ENCODE assay signal across 8 cellular contexts in the genomic region with DNA sequence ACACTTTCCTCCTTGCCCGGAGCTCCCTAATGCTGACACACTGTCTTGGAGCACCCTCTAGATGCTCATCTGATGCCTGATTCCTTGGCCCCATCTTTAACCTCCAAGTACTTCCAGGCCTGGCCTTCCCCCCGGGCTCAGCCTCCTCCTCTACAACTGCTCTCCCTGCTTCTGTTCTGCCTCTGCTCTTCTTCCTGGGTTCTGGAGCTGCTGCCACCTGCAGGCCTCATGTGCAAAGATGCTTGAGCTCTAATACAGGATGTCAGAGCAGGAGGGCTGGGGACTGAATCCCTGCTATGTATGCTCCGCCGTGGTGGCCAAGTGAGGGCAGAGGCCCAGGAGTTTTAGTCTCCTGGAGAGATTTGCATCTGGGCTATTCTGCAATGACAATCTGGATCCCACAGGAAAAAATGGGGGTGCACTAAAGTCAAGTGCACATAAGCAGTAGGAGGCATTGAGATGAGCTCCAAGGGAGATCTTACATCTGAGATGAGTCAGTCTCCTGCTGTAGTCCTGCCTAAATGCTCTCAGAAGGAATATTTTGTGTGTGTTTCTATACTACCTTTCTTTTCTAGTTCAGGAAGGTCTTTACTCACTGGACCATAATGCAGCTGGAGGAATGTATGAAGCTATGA.
DNase-seq lines count a peak whose midpoint lies in the region; ATAC-seq, FAIRE-seq and TF ChIP-seq lines count a peak whose summit lies in the region.

No MANE protein-coding gene starts in this region.

- no peaks in the 10 kb centered on the region for H3K36me3 ChIP-seq in astrocyte (ENCODE audit: insufficient read depth, low read length)
- H3K36me3 ChIP-seq in small intestine (ENCODE audit: control insufficient read depth in 2 of 2, insufficient read depth in 2 of 2, low read length in 2 of 2): no peaks in the 10 kb centered on the region

- peak overlapping the region; percentile 2 for H3K27ac Mint-ChIP-seq in astrocyte (ENCODE audit: unreplicated experiment)

- H3K9me3 Mint-ChIP-seq in astrocyte (ENCODE audit: unreplicated experiment): peaks cover 6% of the 10 kb centered on the region

- no peaks in the 10 kb centered on the region for H3K9me3 ChIP-seq in astrocyte (ENCODE audit: insufficient read depth, low read depth, low read length)
- H3K9me3 ChIP-seq in small intestine (ENCODE audit: control insufficient read depth, low read depth): no peaks in the 10 kb centered on the region

- H3K4me3 ChIP-seq in astrocyte (ENCODE audit: insufficient read depth, low read depth, low read length) (no peak overlapping the region), small intestine (ENCODE audit: low read depth in 1 of 2, low read length in 2 of 2) (no peak overlapping the region)

- H3K4me3 Mint-ChIP-seq in astrocyte (ENCODE audit: unreplicated experiment): no peak overlapping the region

- H3K9ac ChIP-seq in astrocyte (ENCODE audit: low read length): no peak overlapping the region

- H3K79me2 ChIP-seq in astrocyte (ENCODE audit: insufficient read depth, low read length): no peaks in the 10 kb centered on the region

- peaks cover 5% of the 10 kb centered on the region for H3K4me1 Mint-ChIP-seq in astrocyte (ENCODE audit: low read depth, unreplicated experiment)

- WGBS in small intestine, 3 donors: 31 to 38% (median 36%) methylated on average over 4 of the region's 4 CpGs

- no peak for FAIRE-seq in RCC 7860 (lab: Jason Lieb, UNC)
- no peak for FAIRE-seq in astrocyte (lab: Jason Lieb, UNC)
- FAIRE-seq in small intestine (lab: Jason Lieb, UNC): no peak

- peaks cover 95% of the 10 kb centered on the region for H3K27me3 Mint-ChIP-seq in astrocyte (ENCODE audit: low read depth, unreplicated experiment)

- H3K36me3 Mint-ChIP-seq in astrocyte (ENCODE audit: low read depth, unreplicated experiment): peaks cover 3% of the 10 kb centered on the region

- H3K4me1 ChIP-seq in astrocyte (ENCODE audit: insufficient read depth, low read length) (no peaks in the 10 kb centered on the region), small intestine (ENCODE audit: control insufficient read depth in 2 of 2, insufficient read depth in 1 of 2, low read depth in 1 of 2, low read length in 1 of 2) (peaks cover 0 to 2% of the 10 kb centered on the region in 2 donors)

- peak; percentile 57 for TF ChIP-seq CTCF in astrocyte (IDR thresholded peaks at IDR 0.05; ENCODE audit: insufficient read depth, low read depth, low read length)

- no peak for ATAC-seq in GM21723 (IDR thresholded peaks at IDR 0.05; ENCODE audit: unreplicated experiment)

- H3K4me2 ChIP-seq in astrocyte (ENCODE audit: low read length): no peak overlapping the region

- H3K27ac ChIP-seq in astrocyte (ENCODE audit: low read depth, low read length) (no peak overlapping the region), small intestine (ENCODE audit: low read depth in 1 of 2, low read length in 1 of 2) (no peak overlapping the region)

- H2AFZ ChIP-seq in astrocyte (ENCODE audit: low read depth, low read length): no peak overlapping the region

- H4K20me1 ChIP-seq in astrocyte (ENCODE audit: insufficient read depth, low read length): no peaks in the 10 kb centered on the region

- DNase-seq in NCI-H1436 (lab: John Stamatoyannopoulos, UW) (peak; percentile 63), NCI-H1436 treated with DMSO at 0.1 percent for 48 hours (lab: John Stamatoyannopoulos, UW) (no peak), HuH-7 (ENCODE audit: low spot score) (peak; percentile 80), RCC 7860 (ENCODE audit: low spot score) (peak; percentile 32), astrocyte (ENCODE audit: low read depth) (peak; percentile 46), hypothalamus (lab: John Stamatoyannopoulos, UW) (peak in 26 of 51 donors; percentile 7 to 67 (median 30)), small intestine (peak; percentile 70)

- peaks cover 51% of the 10 kb centered on the region for H3K27me3 ChIP-seq in astrocyte (ENCODE audit: insufficient read depth, low read length)
- H3K27me3 ChIP-seq in small intestine (ENCODE audit: control insufficient read depth in 2 of 2, insufficient read depth in 2 of 2, low read length in 2 of 2): no peaks in the 10 kb centered on the region
